Comparison of ENCODE assay signal across 26 cellular contexts in the genomic region with DNA sequence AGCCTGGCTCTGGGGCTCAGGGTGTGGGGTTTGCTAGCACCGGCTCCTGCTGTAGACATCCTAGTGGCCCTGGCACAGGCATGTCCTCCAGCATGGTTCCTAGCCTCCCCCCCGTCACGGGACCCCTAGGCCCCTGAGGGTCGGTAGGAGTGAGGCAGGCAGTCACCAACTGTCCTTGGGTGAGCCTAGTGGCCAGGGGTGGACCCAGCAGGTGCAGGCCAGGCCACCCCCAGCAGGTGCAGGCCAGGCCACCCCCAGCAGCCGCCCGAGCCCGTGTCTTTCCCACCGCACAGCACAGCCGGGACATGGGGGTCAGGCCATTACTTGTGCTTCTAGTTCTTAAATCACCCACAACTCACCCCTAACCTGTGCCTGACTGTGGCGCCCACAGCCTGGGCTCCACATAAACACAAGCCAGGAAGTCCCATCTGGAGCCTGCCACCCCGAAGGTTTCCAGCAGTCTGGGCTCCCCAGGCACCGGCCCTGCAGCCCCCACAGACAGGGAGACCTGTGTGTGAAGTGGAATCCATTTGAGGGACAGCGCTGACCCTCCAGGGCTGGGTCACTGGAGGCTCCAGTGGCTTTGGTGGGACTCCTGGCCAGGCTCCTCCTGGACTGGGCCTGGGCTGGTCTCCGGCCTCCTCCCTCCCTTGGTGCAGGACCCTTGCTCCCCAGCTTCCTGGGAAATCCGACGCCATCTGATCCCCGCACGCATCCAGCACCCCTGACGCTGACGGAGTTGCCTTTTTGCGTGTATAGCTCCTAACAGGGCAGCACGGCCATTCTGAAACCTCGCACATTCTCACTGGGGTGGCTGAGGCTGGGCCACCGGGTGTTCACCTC.
DNase-seq lines count a peak whose midpoint lies in the region; ATAC-seq and TF ChIP-seq lines count a peak whose summit lies in the region.
"Had no signal": no experiment of that assay in that cellular context is flagged by ENCODE, and none has a peak within 500 bp of the region (broad histone marks: within the 10 kb centered on the region; RNA-seq: fewer than 3 reads in every experiment).

No MANE protein-coding gene starts in this region.

- H2BK15ac ChIP-seq in mesenchymal stem cell (ENCODE audit: low read depth, poor library complexity, severe bottlenecking): no peak overlapping the region

- H3K36me3 ChIP-seq in CD4-positive, CD25-positive, alpha-beta regulatory T cell (ENCODE audit: control insufficient read depth, insufficient read depth, low read length): no peaks in the 10 kb centered on the region
- no peaks in the 10 kb centered on the region for H3K36me3 ChIP-seq in mesenchymal stem cell (ENCODE audit: control insufficient read depth in 1 of 2, insufficient read depth in 2 of 2, low read depth in 1 of 2, low read length in 2 of 2)
- H3K36me3 ChIP-seq: adrenal gland, right lobe of liver, SJCRH30 had no signal

- H4K8ac ChIP-seq in mesenchymal stem cell (ENCODE audit: low read length): no peak overlapping the region

- H3K9me3 ChIP-seq in CD4-positive, CD25-positive, alpha-beta regulatory T cell (ENCODE audit: control insufficient read depth in 2 of 2, low read length in 2 of 2): no peaks in the 10 kb centered on the region
- H3K9me3 ChIP-seq in mesenchymal stem cell (ENCODE audit: control insufficient read depth, low read length): no peaks in the 10 kb centered on the region
- H3K9me3 ChIP-seq: adrenal gland, body of pancreas, right lobe of liver, SJCRH30 had no signal

- no peaks in the 10 kb centered on the region for H3K79me1 ChIP-seq in mesenchymal stem cell (replicated peaks; ENCODE audit: low read length, poor library complexity, severe bottlenecking)

- no peak for TF ChIP-seq CTCF in chondrocyte (IDR thresholded peaks at IDR 0.05)

- no peak overlapping the region for H2BK120ac ChIP-seq in mesenchymal stem cell (ENCODE audit: low read depth, low read length)

- no peak overlapping the region for H3K27ac ChIP-seq in CD4-positive, CD25-positive, alpha-beta regulatory T cell (ENCODE audit: insufficient read depth, low read length, poor library complexity, severe bottlenecking)
- H3K27ac ChIP-seq in mesenchymal stem cell (ENCODE audit: low read length, poor library complexity, severe bottlenecking): no peak overlapping the region
- H3K27ac ChIP-seq: adrenal gland, body of pancreas, C4-2B, right lobe of liver, SJCRH30 had no signal

- H3K9me3 Mint-ChIP-seq in CD4-positive, CD25-positive, alpha-beta regulatory T cell: peaks cover 0 to 3% (median 0%) of the 10 kb centered on the region in 7 donors
- no peaks in the 10 kb centered on the region for H3K9me3 Mint-ChIP-seq in chondrocyte (ENCODE audit: low read depth)
- H3K9me3 Mint-ChIP-seq: HFFc6; nephron progenitor cell; stimulated activated naive B cell treated with anti-CD40 and anti-IgM and Interleukin-4, amounts not matched to agents 10 μg/mL and 1 μg/mL and 100 μg/mL, for 72 hours; WTC11 had no signal

- H4K91ac ChIP-seq in mesenchymal stem cell (ENCODE audit: low read length): peak overlapping the region; percentile 15

- H3K27me3 ChIP-seq in CD4-positive, CD25-positive, alpha-beta regulatory T cell (ENCODE audit: control insufficient read depth, insufficient read depth, low read length): no peaks in the 10 kb centered on the region
- peaks cover 14 to 29% of the 10 kb centered on the region in 2 experiments for H3K27me3 ChIP-seq in mesenchymal stem cell (ENCODE audit: control insufficient read depth in 1 of 2, insufficient read depth in 1 of 2, low read length in 2 of 2)
- H3K27me3 ChIP-seq: right lobe of liver, SJCRH30 had no signal

- H2AK5ac ChIP-seq in mesenchymal stem cell (ENCODE audit: low read length, severe bottlenecking): no peak overlapping the region

- no peak for ATAC-seq in CD4-positive, CD25-positive, alpha-beta regulatory T cell (ENCODE audit: low read depth in 2 of 2)
- ATAC-seq in left colon: no peak
- ATAC-seq: activated CD8-positive, alpha-beta T cell treated with anti-CD3 and anti-CD28 coated beads, Interleukin-2, amount 10 ng/mL, durations not matched to agents 7 days and 5 days; body of pancreas; right lobe of liver; stimulated activated naive B cell treated with anti-CD40 and anti-IgM and Interleukin-4, amounts not matched to agents 10 μg/mL and 1 μg/mL and 100 μg/mL, for 72 hours; WTC11 had no signal

- no peak overlapping the region for H2BK5ac ChIP-seq in mesenchymal stem cell (ENCODE audit: low read depth, low read length, poor library complexity, severe bottlenecking)

- WGBS in mesenchymal stem cell: 92% methylated on average over 24 of the region's 24 CpGs

- H3K4me2 ChIP-seq in mesenchymal stem cell (ENCODE audit: low read length, poor library complexity, severe bottlenecking): no peak overlapping the region

- H3K4ac ChIP-seq in mesenchymal stem cell (ENCODE audit: low read depth in 1 of 2, low read length in 2 of 2): no peak overlapping the region

- H3K27me3 Mint-ChIP-seq in CD4-positive, CD25-positive, alpha-beta regulatory T cell: peaks cover 30% of the 10 kb centered on the region
- peaks cover 29% of the 10 kb centered on the region for H3K27me3 Mint-ChIP-seq in chondrocyte (ENCODE audit: low read depth)

- H3K4me3 Mint-ChIP-seq in CD4-positive, CD25-positive, alpha-beta regulatory T cell: peak overlapping the region in 1 of 4 donors; percentile 41
- no peak overlapping the region for H3K4me3 Mint-ChIP-seq in chondrocyte (ENCODE audit: unreplicated experiment)
- H3K4me3 Mint-ChIP-seq: activated CD8-positive, alpha-beta T cell treated with anti-CD3 and anti-CD28 coated beads, Interleukin-2, amount 10 ng/mL, durations not matched to agents 7 days and 5 days; HFFc6; nephron progenitor cell; stimulated activated naive B cell treated with anti-CD40 and anti-IgM and Interleukin-4, amounts not matched to agents 10 μg/mL and 1 μg/mL and 100 μg/mL, for 72 hours; WTC11 had no signal

- peak overlapping the region in 1 of 2 experiments; percentile 31 for H3K23ac ChIP-seq in mesenchymal stem cell (ENCODE audit: low read length in 2 of 2)

- peak; percentile 24 for DNase-seq in 8988T
- no peak for DNase-seq in CD4-positive, CD25-positive, alpha-beta regulatory T cell
- DNase-seq in chondrocyte (ENCODE audit: low spot score): peak; percentile 64
- DNase-seq in mesenchymal stem cell: no peak
- DNase-seq in KG1 (lab: John Stamatoyannopoulos, UW): no peak
- DNase-seq in NCI-H1092 treated with DMSO at 0.1 percent for 48 hours (lab: John Stamatoyannopoulos, UW): no peak
- no peak for DNase-seq in left colon
- DNase-seq in SKM-1 (lab: John Stamatoyannopoulos, UW; ENCODE audit: unreplicated experiment): no peak
- DNase-seq: activated CD8-positive, alpha-beta T cell treated with anti-CD3 and anti-CD28 coated beads, Interleukin-2, amount 10 ng/mL, durations not matched to agents 7 days and 5 days; activated naive CD4-positive, alpha-beta T cell treated with Interleukin-2 at 50 U/mL for 16 hours; activated T-cell treated with anti-CD3 and anti-CD28 coated beads for 4 hours; body of pancreas; cerebellar nuclear complex; HFFc6; kidney; MV-4-11; NCI-H2171; NCI-H524 treated with DMSO at 0.1 percent for 48 hours; nephron progenitor cell; SJCRH30; stimulated activated CD4-positive, alpha-beta T cell treated with anti-CD3 and anti-CD28 coated beads, Interleukin-4, amount 100 ng/mL, for 24 hours; stimulated activated naive B cell treated with anti-CD40 and anti-IgM and Interleukin-4, amounts not matched to agents 10 μg/mL and 1 μg/mL and 100 μg/mL, for 72 hours had no signal

- no peak overlapping the region for H3K4me3 ChIP-seq in CD4-positive, CD25-positive, alpha-beta regulatory T cell (ENCODE audit: low read depth, low read length)
- no peak overlapping the region for H3K4me3 ChIP-seq in mesenchymal stem cell (ENCODE audit: insufficient read depth in 1 of 2, low read depth in 1 of 2, low read length in 2 of 2)
- H3K4me3 ChIP-seq: adrenal gland, body of pancreas, right lobe of liver, SJCRH30 had no signal

- no peak overlapping the region for H3K18ac ChIP-seq in mesenchymal stem cell (ENCODE audit: low read depth in 1 of 2, low read length in 2 of 2)

- H3K9ac ChIP-seq in mesenchymal stem cell (ENCODE audit: low read length): no peak overlapping the region

- H3K14ac ChIP-seq in mesenchymal stem cell (ENCODE audit: low read length in 2 of 2): no peak overlapping the region

- H3K4me1 Mint-ChIP-seq in CD4-positive, CD25-positive, alpha-beta regulatory T cell: peaks cover 5 to 23% (median 14%) of the 10 kb centered on the region in 4 donors
- peaks cover 24% of the 10 kb centered on the region for H3K4me1 Mint-ChIP-seq in chondrocyte (ENCODE audit: low read depth)

- no peak overlapping the region for H2AFZ ChIP-seq in mesenchymal stem cell (ENCODE audit: low read depth, low read length)

- H3K27ac Mint-ChIP-seq in CD4-positive, CD25-positive, alpha-beta regulatory T cell: peak overlapping the region in 2 of 3 donors; percentile 15 to 41
- H3K27ac Mint-ChIP-seq in chondrocyte (ENCODE audit: unreplicated experiment): no peak overlapping the region
- H3K27ac Mint-ChIP-seq: activated CD8-positive, alpha-beta T cell treated with anti-CD3 and anti-CD28 coated beads, Interleukin-2, amount 10 ng/mL, durations not matched to agents 7 days and 5 days; HFFc6; nephron progenitor cell; stimulated activated naive B cell treated with anti-CD40 and anti-IgM and Interleukin-4, amounts not matched to agents 10 μg/mL and 1 μg/mL and 100 μg/mL, for 72 hours; WTC11 had no signal

- intact Hi-C loops in left colon (cut with DNase I, micrococcal nuclease): no loop called here

- no peak overlapping the region for H2BK12ac ChIP-seq in mesenchymal stem cell (ENCODE audit: low read length in 2 of 2)

- no peaks in the 10 kb centered on the region for H3K36me3 Mint-ChIP-seq in CD4-positive, CD25-positive, alpha-beta regulatory T cell
- H3K36me3 Mint-ChIP-seq in chondrocyte (ENCODE audit: low read depth): no peaks in the 10 kb centered on the region
- H3K36me3 Mint-ChIP-seq: WTC11 had no signal

- H3K4me1 ChIP-seq in CD4-positive, CD25-positive, alpha-beta regulatory T cell (ENCODE audit: control insufficient read depth, insufficient read depth, low read length, poor library complexity, severe bottlenecking): peaks cover 5% of the 10 kb centered on the region
- peaks cover 12% of the 10 kb centered on the region for H3K4me1 ChIP-seq in mesenchymal stem cell (ENCODE audit: control insufficient read depth, insufficient read depth, low read depth, low read length)
- H3K4me1 ChIP-seq: adrenal gland, body of pancreas, right lobe of liver, SJCRH30 had no signal

Comparison
In these comparisons a context has a peak if more than half of its experiments do, and no peak if none do; other contexts are left out.
1. DNase-seq: peak in 8988T (single experiment) and chondrocyte (single experiment); none in CD4-positive, CD25-positive, alpha-beta regulatory T cell (0 of 3), mesenchymal stem cell (single experiment), KG1 (single experiment), NCI-H1092 treated with DMSO at 0.1 percent for 48 hours (single experiment), left colon (0 of 2) and SKM-1 (single experiment).